22 cellular contexts compared by ENCODE assay signal in genomic region chr7:72447465-72448204, GRCh38. TPM values are rescaled to one million over a fixed set of nuclear protein-coding genes. Genes with fewer than 3 reads are reported as not detected.
"Had no signal": no experiment of that assay in that cellular context is flagged by ENCODE, and none has a peak within 500 bp of the region (broad histone marks: within the 10 kb centered on the region; RNA-seq: fewer than 3 reads in every experiment).

No MANE protein-coding gene starts in this region.

- H3K4me3 ChIP-seq: lower lobe of right lung, SK-N-MC, suprapubic skin, transverse colon had no signal

- H3K36me3 ChIP-seq: lower lobe of right lung, suprapubic skin, transverse colon had no signal

- H3K4me3 Mint-ChIP-seq: activated B cell treated with CpG ODN at 0.5 μM for 24 hours; activated CD4-positive, alpha-beta memory T cell treated with anti-CD3 and anti-CD28 coated beads for 36 hours; activated naive CD8-positive, alpha-beta T cell; activated T-helper 1 cell treated with anti-CD3 and anti-CD28 coated beads, Interleukin-12 subunit alpha, Interleukin-12 subunit beta, Interleukin-2, Interleukin-4 antibody, amounts not matched to agents 30 ng/mL and 10 ng/mL and 1 ng/mL, durations not matched to agents 14 hours and 24 hours and 36 hours; endodermal cell; mesothelial cell of epicardium; stimulated activated naive CD8-positive, alpha-beta T cell treated with anti-CD3 and anti-CD28 coated beads, Interleukin-15, Interleukin-2, amounts not matched to agents 100 ng/mL and 50 ng/mL, for 24 hours; T-cell had no signal

- H3K27ac ChIP-seq: epithelial cell of prostate, foreskin keratinocyte, lower lobe of right lung, SK-N-MC, suprapubic skin, transverse colon had no signal

- FAIRE-seq: keratinocyte had no signal

- H3K27me3 ChIP-seq: foreskin keratinocyte, transverse colon had no signal

- H3K36me3 Mint-ChIP-seq: activated CD4-positive, alpha-beta memory T cell treated with anti-CD3 and anti-CD28 coated beads for 36 hours; activated naive CD8-positive, alpha-beta T cell; mesothelial cell of epicardium; T-cell had no signal

- H3K9me3 ChIP-seq: lower lobe of right lung, transverse colon had no signal

- DNase-seq: activated B cell treated with CpG ODN at 0.5 μM for 24 hours; activated CD4-positive, alpha-beta memory T cell treated with anti-CD3 and anti-CD28 coated beads for 36 hours; activated CD4-positive, alpha-beta T cell treated with anti-CD3 and anti-CD28 coated beads for 4 hours; activated T-cell treated with anti-CD3 and anti-CD28 coated beads for 4 hours; foreskin keratinocyte; glutamatergic neuron; lower lobe of right lung; stimulated activated CD4-positive, alpha-beta T cell treated with anti-CD3 and anti-CD28 coated beads, Interleukin-2, amount 100 ng/mL, for 24 hours; T-cell; transverse colon had no signal

- H3K27ac Mint-ChIP-seq: activated B cell treated with CpG ODN at 0.5 μM for 24 hours; activated CD4-positive, alpha-beta memory T cell treated with anti-CD3 and anti-CD28 coated beads for 36 hours; activated naive CD8-positive, alpha-beta T cell; activated T-helper 1 cell treated with anti-CD3 and anti-CD28 coated beads, Interleukin-12 subunit alpha, Interleukin-12 subunit beta, Interleukin-2, Interleukin-4 antibody, amounts not matched to agents 30 ng/mL and 10 ng/mL and 1 ng/mL, durations not matched to agents 14 hours and 24 hours and 36 hours; endodermal cell; mesothelial cell of epicardium; stimulated activated naive CD8-positive, alpha-beta T cell treated with anti-CD3 and anti-CD28 coated beads, Interleukin-15, Interleukin-2, amounts not matched to agents 100 ng/mL and 50 ng/mL, for 24 hours; T-cell had no signal

- H3K9me3 Mint-ChIP-seq: activated B cell treated with CpG ODN at 0.5 μM for 24 hours had no signal

- H3K4me1 ChIP-seq: foreskin keratinocyte, lower lobe of right lung, suprapubic skin, transverse colon had no signal

- ATAC-seq: foreskin keratinocyte, T-cell had no signal

- H3K4me1 Mint-ChIP-seq: activated B cell treated with CpG ODN at 0.5 μM for 24 hours, endodermal cell, mesothelial cell of epicardium had no signal

RNA-seq across cellular contexts. Expression of gene CALN1, which starts 35.5 kb away (rescaled TPM):
- total RNA-seq: activated B cell treated with CpG ODN at 0.5 μM for 24 hours; activated CD4-positive, alpha-beta memory T cell treated with anti-CD3 and anti-CD28 coated beads for 36 hours; activated T-helper 1 cell treated with anti-CD3 and anti-CD28 coated beads, Interleukin-12 subunit alpha, Interleukin-12 subunit beta, Interleukin-2, Interleukin-4 antibody, amounts not matched to agents 30 ng/mL and 10 ng/mL and 1 ng/mL, durations not matched to agents 14 hours and 24 hours and 36 hours; cardiac septum; fibroblast of lung; foreskin keratinocyte; lower lobe of right lung; osteocyte; transverse colon had no signal
- polyA plus RNA-seq: fibroblast of lung, foreskin keratinocyte, keratinocyte had no signal
